ENCODE assay signal across 1 cellular context in genomic region chr3:129913618-129914017, GRCh38.
A peak's percentile ranks its signal among the peaks of the same experiment; 100 is the strongest.
TF ChIP-seq lines count a peak whose summit lies in the region.

No MANE protein-coding gene starts in this region.

TF ChIP-seq in K562, 482 proteins besides CTCF, POLR2A, EP300 and RAD21 (continued from another document):
- TF ChIP-seq CHD7 (IDR thresholded peaks at IDR 0.05; ENCODE audit: low read depth, low read length) = no peak
- no peak for TF ChIP-seq ZNF77 (CRISPR knock-in tag; IDR thresholded peaks at IDR 0.05)
- no peak for TF ChIP-seq RBM15 (IDR thresholded peaks at IDR 0.05; ENCODE audit: insufficient read depth, low read length)
- TF ChIP-seq ZNF316 (IDR thresholded peaks at IDR 0.05) = peak; percentile 11; the same call in 1 of the 2 replicates
